Comparison of ENCODE assay signal across 9 cellular contexts in the genomic region with DNA sequence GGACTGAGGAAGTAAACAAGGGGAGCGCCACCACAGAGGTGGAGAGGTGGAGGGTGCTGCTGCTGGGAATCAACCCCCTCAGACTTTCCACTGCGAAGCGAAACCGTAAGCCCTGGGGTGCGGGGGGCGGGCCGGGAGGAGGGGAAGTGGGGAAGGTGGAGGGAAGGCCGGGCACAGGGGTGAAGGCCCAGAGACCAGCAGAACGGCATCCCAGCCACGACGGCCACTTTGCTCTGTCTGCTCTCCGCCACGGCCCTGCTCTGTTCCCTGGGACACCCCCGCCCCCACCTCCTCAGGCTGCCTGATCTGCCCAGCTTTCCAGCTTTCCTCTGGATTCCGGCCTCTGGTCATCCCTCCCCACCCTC. TPM values are rescaled to one million over a fixed set of nuclear protein-coding genes. Genes with fewer than 3 reads are reported as not detected.
A peak's percentile ranks its signal among the peaks of the same experiment; 100 is the strongest.
DNase-seq lines count a peak whose midpoint lies in the region; ATAC-seq, FAIRE-seq and TF ChIP-seq lines count a peak whose summit lies in the region.
"Had no signal": no experiment of that assay in that cellular context is flagged by ENCODE, and none has a peak within 500 bp of the region (broad histone marks: within the 10 kb centered on the region; RNA-seq: fewer than 3 reads in every experiment).

Gene LAG3 (plus strand): TSS at position 190 of the 365 bp plus-strand sequence. CDS start 333 bp downstream, outside the sequence.

- TF ChIP-seq POLR2A in GM12891 (IDR thresholded peaks at IDR 0.05; ENCODE audit: low read depth, low read length), result no peak

- ATAC-seq in left ventricle myocardium superior, result peak; percentile 6
- ATAC-seq in HG03095 (IDR thresholded peaks at IDR 0.05; ENCODE audit: unreplicated experiment), result no peak

- H3K27ac Mint-ChIP-seq in progenitor cell of endocrine pancreas, result no peak within 1 kb of the TSS

- H3K27me3 Mint-ChIP-seq in progenitor cell of endocrine pancreas, result peaks cover 58% of the 10 kb centered on the region

- FAIRE-seq in GM12891 (lab: Jason Lieb, UNC), result peak; percentile 87

- TF ChIP-seq CTCF in progenitor cell of endocrine pancreas (IDR thresholded peaks at IDR 0.05; ENCODE audit: unreplicated experiment), result no peak

- H3K4me3 Mint-ChIP-seq in progenitor cell of endocrine pancreas (ENCODE audit: low read depth), result no peak within 1 kb of the TSS

- H3K36me3 Mint-ChIP-seq in progenitor cell of endocrine pancreas (ENCODE audit: insufficient read depth), result peaks cover 26% of the 10 kb centered on the region

- peaks cover 48% of the 10 kb centered on the region for H3K4me1 Mint-ChIP-seq in progenitor cell of endocrine pancreas (ENCODE audit: low read depth)

- intact Hi-C loops in left ventricle myocardium superior (cut with micrococcal nuclease), result loop anchor here (2.0 kb wide), 1 partner anchor 38 kb away; no protein-coding TSS in a partner anchor

- no peaks in the 10 kb centered on the region for H3K9me3 Mint-ChIP-seq in progenitor cell of endocrine pancreas (ENCODE audit: low read depth)

- DNase-seq in GM12891 (ENCODE audit: insufficient read length, low spot score) (no peak), left ventricle myocardium superior (peak; percentile 33), progenitor cell of endocrine pancreas (ENCODE audit: low spot score, unreplicated experiment) (no peak), ureter (ENCODE audit: low spot score) (no peak), NCI-H2107 treated with DMSO at 0.1 percent for 48 hours (lab: John Stamatoyannopoulos, UW; ENCODE audit: unreplicated experiment) (no peak)
- peak; percentile 79 to 83 for DNase-seq in activated CD4-positive, alpha-beta T cell treated with anti-CD3 and anti-CD28 coated beads, Interleukin-2, amount 50 U/mL, for 48 hours
- DNase-seq in stimulated activated CD4-positive, alpha-beta T cell treated with anti-CD3 and anti-CD28 coated beads, Interleukin-4, amount 100 ng/mL, for 24 hours, result peak; percentile 55
- DNase-seq: brain microvascular endothelial cell had no signal

TF ChIP-seq in GM12891, 5 proteins besides CTCF, POLR2A, EP300 and RAD21:
- TF ChIP-seq SPI1 (IDR thresholded peaks at IDR 0.05; ENCODE audit: low read depth, low read length), result peak; percentile 25; the same call in 1 of the 2 replicates
- TF ChIP-seq POU2F2 (IDR thresholded peaks at IDR 0.05; ENCODE audit: low read depth, low read length), result no peak
- TF ChIP-seq PAX5 (IDR thresholded peaks at IDR 0.05; ENCODE audit: insufficient read depth, low read length, severe bottlenecking), result no peak
- no peak for TF ChIP-seq POLR2AphosphoS5 (IDR thresholded peaks at IDR 0.05; ENCODE audit: low read depth, low read length)
- no peak for TF ChIP-seq TAF1 (IDR thresholded peaks at IDR 0.05; ENCODE audit: low read depth, low read length)

RNA-seq across cellular contexts. Expression of gene LAG3, which starts in this region (rescaled TPM):
- polyA plus RNA-seq in GM12891 (2012; ENCODE audit: low read depth, missing spikeins), result 1.4 TPM
- total RNA-seq in left ventricle myocardium superior, result 0.37 TPM
- 2.2 and 2.5 TPM in 2 replicates for total RNA-seq in progenitor cell of endocrine pancreas
- total RNA-seq in ureter, result 2.3 TPM

Comparison
In these comparisons a context has a peak if more than half of its experiments do, and no peak if none do; other contexts are left out.
1. Peak in DNase-seq and ATAC-seq in left ventricle myocardium superior; RNA of the gene not detected or under 1 TPM.
2. DNase-seq: peak in activated CD4-positive, alpha-beta T cell treated with anti-CD3 and anti-CD28 coated beads, Interleukin-2, amount 50 U/mL, for 48 hours (2 of 2) and stimulated activated CD4-positive, alpha-beta T cell treated with anti-CD3 and anti-CD28 coated beads, Interleukin-4, amount 100 ng/mL, for 24 hours (single experiment); none in GM12891 (single experiment), progenitor cell of endocrine pancreas (single experiment), ureter (single experiment) and NCI-H2107 treated with DMSO at 0.1 percent for 48 hours (single experiment).